16 cellular contexts compared by ENCODE assay signal in genomic region chr17:75508848-75509450, GRCh38. TPM values are rescaled to one million over a fixed set of nuclear protein-coding genes. Genes with fewer than 3 reads are reported as not detected.
DNase-seq lines count a peak whose midpoint lies in the region; ATAC-seq and TF ChIP-seq lines count a peak whose summit lies in the region.
"Had no signal": no experiment of that assay in that cellular context is flagged by ENCODE, and none has a peak within 500 bp of the region (broad histone marks: within the 10 kb centered on the region; RNA-seq: fewer than 3 reads in every experiment).

No MANE protein-coding gene starts in this region.

- no peak for TF ChIP-seq POLR2A in adrenal gland (IDR thresholded peaks at IDR 0.05)
- TF ChIP-seq POLR2A in heart left ventricle (IDR thresholded peaks at IDR 0.05) = no peak
- TF ChIP-seq POLR2A in lower leg skin (IDR thresholded peaks at IDR 0.05) = no peak

- intact Hi-C loops in adrenal gland (cut with DNase I) = no loop called here
- intact Hi-C loops in heart left ventricle (cut with DNase I) = no loop called here
- intact Hi-C loops in tibial artery (cut with DNase I; ENCODE audit: low total_unique reads) = no loop called here
- intact Hi-C loops in lower leg skin (cut with DNase I; ENCODE audit: low total_unique reads) = no loop called here

- no peak overlapping the region for H3K9ac ChIP-seq in neural progenitor cell

- H4K20me1 ChIP-seq in neural progenitor cell (ENCODE audit: low read depth) = peaks cover 18% of the 10 kb centered on the region

- H3K27me3 ChIP-seq in adrenal gland (no peaks in the 10 kb centered on the region), heart left ventricle (no peaks in the 10 kb centered on the region), neural progenitor cell (no peaks in the 10 kb centered on the region), tibial artery (no peaks in the 10 kb centered on the region)
- H3K27me3 ChIP-seq: ovary, testis had no signal

- H3K36me3 ChIP-seq in adrenal gland (replicated peaks in 1 of 2) (peaks cover 0 to 39% of the 10 kb centered on the region in 2 donors), heart left ventricle (peaks cover 0 to 83% (median 42%) of the 10 kb centered on the region in 9 donors), neural progenitor cell (no peaks in the 10 kb centered on the region), tibial artery (peaks cover 11 to 63% (median 32%) of the 10 kb centered on the region in 3 donors)
- H3K36me3 ChIP-seq: ovary had no signal

- peak in 2 of 4 donors; percentile 3 to 18 for ATAC-seq in heart left ventricle
- no peak for ATAC-seq in GM21825 (IDR thresholded peaks at IDR 0.05; ENCODE audit: unreplicated experiment)
- ATAC-seq: GM23338 had no signal

- H3K27ac ChIP-seq in adrenal gland (peak overlapping the region in 3 of 5 donors; percentile 32 to 93 (median 46)), heart left ventricle (peak overlapping the region; percentile 87 to 98 (median 93)), neural progenitor cell (no peak overlapping the region), tibial artery (peak overlapping the region; percentile 48 to 93)
- H3K27ac ChIP-seq: ovary had no signal

- H3K9me3 ChIP-seq in adrenal gland (replicated peaks in 1 of 3) (no peaks in the 10 kb centered on the region), heart left ventricle (no peaks in the 10 kb centered on the region), neural progenitor cell (ENCODE audit: low read depth) (no peaks in the 10 kb centered on the region), tibial artery (no peaks in the 10 kb centered on the region)
- H3K9me3 ChIP-seq: ovary, testis had no signal

- H3K4me3 ChIP-seq in adrenal gland (peak overlapping the region in 1 of 4 donors; percentile 2), heart left ventricle (peak overlapping the region in 9 of 12 donors; percentile 17 to 77 (median 26)), neural progenitor cell (no peak overlapping the region), tibial artery (no peak overlapping the region), lower leg skin (ENCODE audit: low read depth, poor library complexity, severe bottlenecking) (no peak overlapping the region)
- H3K4me3 ChIP-seq: GM23338, ovary, testis had no signal

- H3K9me3 Mint-ChIP-seq in neural progenitor cell = no peaks in the 10 kb centered on the region
- H3K9me3 Mint-ChIP-seq: GM23338 had no signal

- DNase-seq in adrenal gland = peak in 1 of 7 donors; percentile 51
- DNase-seq in heart left ventricle = peak in 3 of 5 donors; percentile 33 to 61 (median 33)
- no peak for DNase-seq in neural progenitor cell (ENCODE audit: low spot score)
- DNase-seq in tibial artery = no peak
- no peak for DNase-seq in lower leg skin (ENCODE audit: low spot score in 2 of 2)
- no peak for DNase-seq in glomerular visceral epithelial cell (ENCODE audit: extremely low spot score)
- DNase-seq in middle frontal gyrus (ENCODE audit: extremely low spot score, low spot score) = no peak
- DNase-seq: activated naive CD4-positive, alpha-beta T cell; DMS153; NCI-H2081 treated with DMSO at 0.1 percent for 48 hours; NCI-H774; ovary; T-helper 1 cell; testis had no signal

- peaks cover 8% of the 10 kb centered on the region for H3K79me2 ChIP-seq in neural progenitor cell (ENCODE audit: low read depth)

- H3K27ac Mint-ChIP-seq in neural progenitor cell = no peak overlapping the region
- H3K27ac Mint-ChIP-seq: GM23338 had no signal

- peaks cover 17% of the 10 kb centered on the region for H3K4me1 Mint-ChIP-seq in neural progenitor cell

- H3K36me3 Mint-ChIP-seq in neural progenitor cell = peaks cover 8% of the 10 kb centered on the region

- WGBS in adrenal gland, 4 donors = 61 to 67% (median 65%) methylated on average over 1 to 6 of the region's 6 CpGs; no CpG with 5 or more reads in 1 of the 4 donors
- WGBS in heart left ventricle, 4 donors = 30 to 35% (median 33%) methylated on average over 4 to 6 of the region's 6 CpGs
- WGBS in lower leg skin, 2 donors = 57 to 66% methylated on average over 6 of the region's 6 CpGs

- TF ChIP-seq CTCF in adrenal gland (IDR thresholded peaks at IDR 0.05) (no peak), heart left ventricle (IDR thresholded peaks at IDR 0.05) (no peak), neural progenitor cell (IDR thresholded peaks at IDR 0.05) (no peak), tibial artery (IDR thresholded peaks at IDR 0.05) (no peak), lower leg skin (IDR thresholded peaks at IDR 0.05) (no peak)

- peak overlapping the region; percentile 27 for H3K4me3 Mint-ChIP-seq in neural progenitor cell
- H3K4me3 Mint-ChIP-seq: GM23338 had no signal

- H3K27me3 Mint-ChIP-seq in neural progenitor cell (ENCODE audit: insufficient read depth, low read depth) = peaks cover 5% of the 10 kb centered on the region

- H3K4me2 ChIP-seq in neural progenitor cell = no peak overlapping the region
- H3K4me2 ChIP-seq: GM23338 had no signal

- H3F3A ChIP-seq in neural progenitor cell (ENCODE audit: low read depth) = no peaks in the 10 kb centered on the region

- no peak overlapping the region for H2AFZ ChIP-seq in neural progenitor cell (replicated peaks)
- H2AFZ ChIP-seq: GM23338 had no signal

- H3K4me1 ChIP-seq in adrenal gland (replicated peaks in 1 of 2) (peaks cover 20 to 51% of the 10 kb centered on the region in 2 donors), heart left ventricle (peaks cover 3 to 84% (median 54%) of the 10 kb centered on the region in 12 donors), neural progenitor cell (no peaks in the 10 kb centered on the region), tibial artery (peaks cover 0 to 63% (median 53%) of the 10 kb centered on the region in 4 donors)

RNA-seq across cellular contexts. Expression of gene CASKIN2, which starts 6.4 kb away (rescaled TPM):
- total RNA-seq in adrenal gland (10 to 100 TPM; 26.6 to 90.8 (median 48.7) TPM), heart left ventricle (10 to 100 TPM; 27.1 to 51.2 (median 39.3) TPM), neural progenitor cell (ENCODE audit: low replicate concordance) (5.7 and 12.6 TPM in 2 replicates), lower leg skin (10 to 100 TPM; 11.7 to 23.2 (median 17.8) TPM)
- polyA plus RNA-seq in adrenal gland (10 to 100 TPM; 10.1 to 43.2 (median 28.3) TPM), heart left ventricle (10 to 100 TPM; 19.5 to 23.2 TPM)

RNA-seq across cellular contexts. Expression of gene TSEN54, which starts 7.4 kb away (rescaled TPM):
- total RNA-seq in adrenal gland (10 to 100 TPM; 18.6 to 30.3 (median 25.6) TPM), heart left ventricle (10 to 100 TPM in 2 of 9 donors, 1 to 10 TPM in 7; 4.0 to 11.6 (median 7.1) TPM), neural progenitor cell (ENCODE audit: low replicate concordance) (20.5 and 47.8 TPM in 2 replicates), lower leg skin (10 to 100 TPM; 42.7 to 70.8 (median 50.8) TPM)
- polyA plus RNA-seq in adrenal gland (10 to 100 TPM; 17.9 to 67.8 (median 56.0) TPM), heart left ventricle (10 to 100 TPM in 1 of 2 donors, 1 to 10 TPM in 1; 9.4 to 12.4 TPM)

RNA-seq across cellular contexts. Expression of gene LLGL2, which starts 16.5 kb away (rescaled TPM):
- total RNA-seq in adrenal gland = 10 to 100 TPM in 7 of 8 donors, 1 to 10 TPM in 1; 9.9 to 40.5 (median 23.8) TPM
- 10 to 100 TPM in 2 of 3 donors, 1 to 10 TPM in 1; 1.2 to 90.3 (median 51.4) TPM for polyA plus RNA-seq in adrenal gland
- total RNA-seq in heart left ventricle = 1 to 10 TPM; 1.8 to 5.9 (median 3.4) TPM
- polyA plus RNA-seq in heart left ventricle = 1 to 10 TPM; 6.6 to 8.1 TPM
- 16.6 and 60.2 TPM in 2 replicates for total RNA-seq in neural progenitor cell (ENCODE audit: low replicate concordance)
- total RNA-seq in lower leg skin = 10 to 100 TPM; 57.3 to 96.0 (median 79.6) TPM

RNA-seq across cellular contexts. Expression of gene TMEM94, which starts 52.5 kb away (rescaled TPM):
- total RNA-seq in adrenal gland (100 to 1,000 TPM; 162 to 245 (median 174) TPM), heart left ventricle (100 to 1,000 TPM in 1 of 9 donors, 10 to 100 TPM in 8; 35.7 to 130 (median 52.7) TPM), neural progenitor cell (ENCODE audit: low replicate concordance) (23.6 and 96.8 TPM in 2 replicates), lower leg skin (100 to 1,000 TPM in 1 of 4 donors, 10 to 100 TPM in 3; 39.3 to 103 (median 79.0) TPM)
- polyA plus RNA-seq in adrenal gland (100 to 1,000 TPM; 132 to 186 (median 134) TPM), heart left ventricle (10 to 100 TPM; 34.1 to 35.0 TPM)

Comparison
In these comparisons a context has a peak if more than half of its experiments do, and no peak if none do; other contexts are left out.
1. DNase-seq: peak in heart left ventricle (3 of 5); none in neural progenitor cell (single experiment), tibial artery (0 of 2), lower leg skin (0 of 2), glomerular visceral epithelial cell (single experiment) and middle frontal gyrus (single experiment).
2. H3K4me3 ChIP-seq: peak in heart left ventricle (9 of 12); none in neural progenitor cell (single experiment), tibial artery (0 of 2) and lower leg skin (single experiment).